9 cellular contexts compared by ENCODE assay signal in genomic region chr12:14403293-14403692, GRCh38. TPM values are rescaled to one million over a fixed set of nuclear protein-coding genes. Genes with fewer than 3 reads are reported as not detected.
A peak's percentile ranks its signal among the peaks of the same experiment; 100 is the strongest.
DNase-seq lines count a peak whose midpoint lies in the region; ATAC-seq, FAIRE-seq and TF ChIP-seq lines count a peak whose summit lies in the region.
"Had no signal": no experiment of that assay in that cellular context is flagged by ENCODE, and none has a peak within 500 bp of the region (broad histone marks: within the 10 kb centered on the region; RNA-seq: fewer than 3 reads in every experiment).

No MANE protein-coding gene starts in this region.

- peak overlapping the region; percentile 57 for H3K4me2 ChIP-seq in A549

- peak overlapping the region; percentile 90 for H3K27ac Mint-ChIP-seq in activated B cell treated with CpG ODN at 0.5 μM for 24 hours

- H3K4me3 ChIP-seq in A549 = no peak overlapping the region
- no peak overlapping the region for H3K4me3 ChIP-seq in left lung
- no peak overlapping the region for H3K4me3 ChIP-seq in lower lobe of right lung

- no peak for TF ChIP-seq RAD21 in A549 (conservative IDR thresholded peaks at IDR 0.05 in 1 of 2, IDR thresholded peaks at IDR 0.05 in 1 of 2)

- H3K4me1 Mint-ChIP-seq in activated B cell treated with CpG ODN at 0.5 μM for 24 hours = peaks cover 74% of the 10 kb centered on the region

- 8% methylated on average over 1 of the region's 1 CpG for WGBS in A549 (ENCODE audit: missing lambda C conversion rate)

- no peaks in the 10 kb centered on the region for H3K27me3 Mint-ChIP-seq in activated B cell treated with CpG ODN at 0.5 μM for 24 hours

- no peak for FAIRE-seq in A549 (lab: Jason Lieb, UNC)

- H3K9me3 ChIP-seq in A549 (peaks cover 18% of the 10 kb centered on the region; the same call in 2 of the 3 replicates), left lung (peaks cover 0 to 6% of the 10 kb centered on the region in 2 donors), lower lobe of right lung (peaks cover 15% of the 10 kb centered on the region)

- H3K36me3 ChIP-seq in left lung (no peaks in the 10 kb centered on the region), lower lobe of right lung (no peaks in the 10 kb centered on the region)

- POLR2A ChIA-PET in A549 (lab: Yijun Ruan, JAX) = no interaction called here
- POLR2A ChIA-PET in activated B cell treated with CpG ODN at 0.5 μM for 24 hours (lab: Charles Lee) = interaction anchor here (0.5 to 1.8 kb wide), 3 partner anchors 18 to 163 kb away, joined by 3 to 5 read pairs (median 4); partner anchors contain the start of gene ATF7IP

- TF ChIP-seq CTCF in A549 (IDR thresholded peaks at IDR 0.05) (no peak), activated B cell treated with CpG ODN at 0.5 μM for 24 hours (IDR thresholded peaks at IDR 0.05) (no peak), left lung (IDR thresholded peaks at IDR 0.05) (no peak), lower lobe of right lung (IDR thresholded peaks at IDR 0.05) (no peak)

- ATAC-seq in A549 (no peak), GM19395 (IDR thresholded peaks at IDR 0.05; ENCODE audit: unreplicated experiment) (peak; percentile 24), activated B cell treated with CpG ODN at 0.5 μM for 24 hours (ENCODE audit: low read depth) (peak; percentile 15), left lung (peak; percentile 18), lower lobe of right lung (no peak)

- H3K27ac ChIP-seq in A549 = peak overlapping the region in 1 of 2 experiments; percentile 53; a peak in 2 of 6 replicates
- peak overlapping the region in 1 of 2 donors; percentile 30 for H3K27ac ChIP-seq in left lung
- H3K27ac ChIP-seq in lower lobe of right lung = no peak overlapping the region

- H3K27me3 ChIP-seq in left lung (no peaks in the 10 kb centered on the region), lower lobe of right lung (ENCODE audit: low read depth) (no peaks in the 10 kb centered on the region)

- intact Hi-C loops in activated B cell treated with CpG ODN at 0.5 μM for 24 hours (cut with micrococcal nuclease) (loop anchor here (1.0 kb wide), 1 partner anchor 8 kb away; no protein-coding TSS in a partner anchor), left lung (cut with DNase I) (no loop called here), lower lobe of right lung (cut with DNase I) (no loop called here)

- peaks cover 11% of the 10 kb centered on the region for H3K4me1 ChIP-seq in A549
- H3K4me1 ChIP-seq in left lung = peaks cover 9 to 24% of the 10 kb centered on the region in 2 donors
- peaks cover 21% of the 10 kb centered on the region for H3K4me1 ChIP-seq in lower lobe of right lung

- peaks cover 3% of the 10 kb centered on the region for H3K9me3 Mint-ChIP-seq in activated B cell treated with CpG ODN at 0.5 μM for 24 hours

- TF ChIP-seq POLR2A in A549 (IDR thresholded peaks at IDR 0.05; ENCODE audit: low read length) = no peak

- DNase-seq in A549 (ENCODE audit: low read depth in 1 of 2, low spot score in 1 of 2) (no peak), activated B cell treated with CpG ODN at 0.5 μM for 24 hours (no peak), left lung (no peak), germinal center (ENCODE audit: low spot score) (no peak), cortex of kidney (lab: John Stamatoyannopoulos, UW) (no peak), lower lobe of right lung (no peak)
- DNase-seq in NK-92 treated with Interleukin-12 subunit alpha and Interleukin-12 subunit beta, amount 100 ng/mL, for 24 hours (lab: John Stamatoyannopoulos, UW) = no peak
- DNase-seq: H7 had no signal

- H3K36me3 Mint-ChIP-seq in activated B cell treated with CpG ODN at 0.5 μM for 24 hours (ENCODE audit: low read depth) = peaks cover 59% of the 10 kb centered on the region

- no peak for TF ChIP-seq EP300 in A549 (IDR thresholded peaks at IDR 0.05)

- H3K4me3 Mint-ChIP-seq in activated B cell treated with CpG ODN at 0.5 μM for 24 hours = no peak overlapping the region

- CTCF ChIA-PET in A549 (lab: Yijun Ruan, JAX) = no interaction called here
- CTCF ChIA-PET in activated B cell treated with CpG ODN at 0.5 μM for 24 hours (lab: Charles Lee) = no interaction called here

TF ChIP-seq in A549, 52 proteins besides CTCF, POLR2A, EP300 and RAD21:
- no peak for TF ChIP-seq JUN (IDR thresholded peaks at IDR 0.05)
- TF ChIP-seq ZSCAN20 (CRISPR knock-in tag; IDR thresholded peaks at IDR 0.05) = no peak
- TF ChIP-seq MAZ (IDR thresholded peaks at IDR 0.05; ENCODE audit: borderline replicate concordance, low read depth, low read length) = no peak
- TF ChIP-seq EHF (CRISPR knock-in tag; IDR thresholded peaks at IDR 0.05) = no peak
- no peak for TF ChIP-seq HES2 (IDR thresholded peaks at IDR 0.05)
- TF ChIP-seq CHD2 (IDR thresholded peaks at IDR 0.05; ENCODE audit: low read length, partially characterized antibody) = no peak
- TF ChIP-seq JUNB (IDR thresholded peaks at IDR 0.05) = no peak
- no peak for TF ChIP-seq FOXS1 (CRISPR knock-in tag; IDR thresholded peaks at IDR 0.05)
- TF ChIP-seq RARB (CRISPR knock-in tag; IDR thresholded peaks at IDR 0.05) = no peak
- TF ChIP-seq HEYL (CRISPR knock-in tag; IDR thresholded peaks at IDR 0.05) = no peak
- TF ChIP-seq MYC (IDR thresholded peaks at IDR 0.05; ENCODE audit: borderline replicate concordance, low read length) = no peak
- no peak for TF ChIP-seq CHD4 (IDR thresholded peaks at IDR 0.05; ENCODE audit: borderline replicate concordance)
- TF ChIP-seq HDAC2 (IDR thresholded peaks at IDR 0.05) = no peak

RNA-seq across cellular contexts. Expression of gene ATF7IP, which starts 37.8 kb away (rescaled TPM):
- polyA plus RNA-seq in A549 (2011; rRNA removed) (14.2 and 15.2 TPM in 2 replicates), A549 (2017; fragmentation: RNase III; extraction: RNeasy Plus Mini Kit Qiagen cat#74134 plus additional on column Dnase treatment) (5.6 to 7.1 TPM (median 6.4 TPM) in 3 replicates)
- 2.4 and 2.9 TPM in 2 replicates for polyA plus RNA-seq in A549 (2012; cell fraction: cytosol; rRNA removed)
- 4.5 and 9.7 TPM in 2 replicates for polyA plus RNA-seq in A549 (2012; cell fraction: nucleus; rRNA removed)
- polyA minus RNA-seq in A549 (2011; rRNA and poly(A)+ RNA removed) = 36.1 and 40.7 TPM in 2 replicates
- total RNA-seq in activated B cell treated with CpG ODN at 0.5 μM for 24 hours (142 and 153 TPM in 2 replicates), left lung (10 to 100 TPM; 78.7 to 84.8 TPM), lower lobe of right lung (76.9 TPM)

Comparison
In these comparisons a context has a peak if more than half of its experiments do, and no peak if none do; other contexts are left out.
1. ATAC-seq: peak in GM19395 (single experiment), activated B cell treated with CpG ODN at 0.5 μM for 24 hours (single experiment) and left lung (single experiment); none in A549 (0 of 2) and lower lobe of right lung (0 of 2).